ENCODE assay signal across 18 cellular contexts in genomic region chr4:171721937-171722336, GRCh38.
"Had no signal": no experiment of that assay in that cellular context is flagged by ENCODE, and none has a peak within 500 bp of the region (broad histone marks: within the 10 kb centered on the region; RNA-seq: fewer than 3 reads in every experiment).

No MANE protein-coding gene starts in this region.

- H3K9me3 ChIP-seq: colonic mucosa, gastroesophageal sphincter, mucosa of descending colon had no signal

- H3K27ac ChIP-seq: colonic mucosa, esophagus muscularis mucosa, foreskin keratinocyte, gastroesophageal sphincter, heart left ventricle, hepatocyte, left lung, lower lobe of right lung had no signal

- H3K4me3 ChIP-seq: colonic mucosa, esophagus muscularis mucosa, gastroesophageal sphincter, heart left ventricle, hepatocyte, left lung, lower lobe of right lung, mucosa of descending colon had no signal

- ATAC-seq: effector memory CD8-positive, alpha-beta T cell; foreskin keratinocyte; gastroesophageal sphincter; heart left ventricle; left cardiac atrium; left lung; left ventricle myocardium superior; lower lobe of right lung; mucosa of descending colon had no signal

- H3K4me1 ChIP-seq: colonic mucosa, esophagus muscularis mucosa, foreskin keratinocyte, gastroesophageal sphincter, heart left ventricle, left lung, lower lobe of right lung had no signal

- H3K27me3 ChIP-seq: colonic mucosa, esophagus muscularis mucosa, foreskin keratinocyte, gastroesophageal sphincter, heart left ventricle, hepatocyte, left lung had no signal

- H2AFZ ChIP-seq: hepatocyte had no signal

- H3K79me2 ChIP-seq: hepatocyte had no signal

- DNase-seq: colonic mucosa; cortex of kidney; effector CD8-positive, alpha-beta T cell; effector memory CD8-positive, alpha-beta T cell; endodermal cell; foreskin keratinocyte; heart left ventricle; hypothalamus; immature natural killer cell; left cardiac atrium; left lung; left ventricle myocardium superior; lower lobe of right lung; mesenchymal stem cell; mucosa of descending colon had no signal

- H3K4me2 ChIP-seq: hepatocyte had no signal

- H3K36me3 ChIP-seq: colonic mucosa, esophagus muscularis mucosa, gastroesophageal sphincter, heart left ventricle, left lung, lower lobe of right lung had no signal
